1 cellular context compared by ENCODE assay signal in the genomic region with DNA sequence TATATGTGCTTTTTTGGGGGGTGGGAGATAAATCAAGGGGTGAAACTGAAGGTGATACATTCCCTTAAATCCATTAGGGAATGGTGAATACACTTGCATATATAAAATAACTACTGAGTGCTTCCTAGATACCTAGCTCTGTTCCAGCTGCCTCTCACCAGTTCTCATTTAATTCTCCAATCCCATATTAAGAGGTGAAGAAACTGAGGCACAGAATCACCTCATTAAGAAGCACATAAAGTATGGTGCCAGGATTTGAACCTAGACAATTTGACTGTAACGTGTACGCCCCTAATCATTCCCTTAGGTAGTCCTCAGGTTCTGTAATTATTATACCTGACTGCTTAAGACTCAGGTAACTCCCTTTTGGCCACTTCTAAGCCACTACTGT.
TF ChIP-seq lines count a peak whose summit lies in the region.

No MANE protein-coding gene starts in this region.

TF ChIP-seq in WTC11, 78 proteins besides CTCF, POLR2A, EP300 and RAD21 (continued from another document):
- no peak for TF ChIP-seq STAT6 (CRISPR knock-in tag; conservative IDR thresholded peaks at IDR 0.05; ENCODE audit: low read depth)
- TF ChIP-seq ZNF138 (CRISPR knock-in tag; conservative IDR thresholded peaks at IDR 0.05), result no peak
- no peak for TF ChIP-seq RORB (CRISPR knock-in tag; IDR thresholded peaks at IDR 0.05)
TF ChIP-seq in WTC11: peak in this region for 0.
